In the genomic region with DNA sequence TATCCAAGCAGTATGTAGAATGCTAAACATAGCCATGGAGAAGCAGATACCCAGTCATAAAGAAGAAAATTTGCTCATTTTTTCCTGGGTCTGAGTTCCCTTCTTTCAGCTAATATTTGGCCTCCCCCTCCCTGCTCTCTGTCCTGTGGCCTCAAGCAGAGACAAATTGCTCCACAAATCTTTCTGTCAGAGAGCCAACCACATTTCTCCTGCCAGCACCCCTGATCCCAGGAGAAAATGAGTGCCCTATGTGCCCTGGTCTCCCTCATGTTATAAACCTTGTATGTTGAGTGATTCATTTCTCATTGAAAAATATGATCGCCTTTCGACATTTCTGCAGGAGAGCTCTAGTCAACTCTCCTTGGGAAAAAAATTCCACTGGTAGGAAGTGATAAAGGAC, we compare ENCODE assay signal across 20 cellular contexts.
DNase-seq lines count a peak whose midpoint lies in the region; ATAC-seq, FAIRE-seq and TF ChIP-seq lines count a peak whose summit lies in the region.
"Had no signal": no experiment of that assay in that cellular context is flagged by ENCODE, and none has a peak within 500 bp of the region (broad histone marks: within the 10 kb centered on the region; RNA-seq: fewer than 3 reads in every experiment).

No MANE protein-coding gene starts in this region.

- H4K20me1 ChIP-seq in smooth muscle cell (ENCODE audit: low read depth), result no peaks in the 10 kb centered on the region

- no peak overlapping the region for H3K9ac ChIP-seq in smooth muscle cell (ENCODE audit: low read depth)

- H3K36me3 ChIP-seq in smooth muscle cell (ENCODE audit: low read depth), result no peaks in the 10 kb centered on the region

- intact Hi-C loops in activated CD4-positive, alpha-beta T cell treated with anti-CD3 and anti-CD28 coated beads, Interleukin-2, amount 10 ng/mL, durations not matched to agents 24 days and 14 days (cut with micrococcal nuclease), result no loop called here
- intact Hi-C loops in activated CD4-positive, alpha-beta T cell treated with anti-CD3 and anti-CD28 coated beads for 36 hours (cut with DNase I, micrococcal nuclease), result loop anchor here in 1 of 2 experiments (10.0 kb wide), 1 partner anchor 785 kb away; no protein-coding TSS in a partner anchor

- 100% methylated on average over 2 of the region's 2 CpGs for WGBS in smooth muscle cell (ENCODE audit: low lambda C conversion rate)

- H3K4me2 ChIP-seq in smooth muscle cell, result peak overlapping the region; percentile 71

- H3K27ac Mint-ChIP-seq in activated CD4-positive, alpha-beta T cell treated with anti-CD3 and anti-CD28 coated beads, Interleukin-2, amount 10 ng/mL, durations not matched to agents 24 days and 14 days, result peak overlapping the region; percentile 26
- no peak overlapping the region for H3K27ac Mint-ChIP-seq in activated CD4-positive, alpha-beta T cell treated with anti-CD3 and anti-CD28 coated beads for 36 hours
- H3K27ac Mint-ChIP-seq: dendritic cell treated with granulocyte-macrophage colony-stimulating factor and Interleukin-4, amounts not matched to agents 40 ng/mL and 50 ng/mL, for 4 days had no signal

- H3K79me2 ChIP-seq in smooth muscle cell (ENCODE audit: low read depth), result no peaks in the 10 kb centered on the region

- peaks cover 11% of the 10 kb centered on the region for H3K4me1 ChIP-seq in smooth muscle cell (ENCODE audit: low read depth)
- H3K4me1 ChIP-seq: body of pancreas had no signal

- H3K4me3 ChIP-seq in smooth muscle cell, result no peak overlapping the region
- H3K4me3 ChIP-seq: A549, body of pancreas, heart right ventricle had no signal

- TF ChIP-seq CTCF in VCaP (conservative IDR thresholded peaks at IDR 0.05), result no peak
- TF ChIP-seq CTCF in smooth muscle cell (IDR thresholded peaks at IDR 0.05; ENCODE audit: borderline replicate concordance, insufficient read depth, poor library complexity, severe bottlenecking), result no peak

- H3K27me3 ChIP-seq in smooth muscle cell (ENCODE audit: low read depth), result no peaks in the 10 kb centered on the region
- H3K27me3 ChIP-seq: body of pancreas had no signal

- no peak overlapping the region for H2AFZ ChIP-seq in smooth muscle cell (ENCODE audit: low read depth)

- H3K9me3 ChIP-seq in smooth muscle cell (replicated peaks; ENCODE audit: low read depth), result no peaks in the 10 kb centered on the region
- H3K9me3 ChIP-seq: A549, body of pancreas, heart right ventricle had no signal

- ATAC-seq in activated CD4-positive, alpha-beta T cell treated with anti-CD3 and anti-CD28 coated beads for 36 hours, result no peak
- ATAC-seq in HG03139 (IDR thresholded peaks at IDR 0.05; ENCODE audit: unreplicated experiment), result no peak
- no peak for ATAC-seq in HG03196 (IDR thresholded peaks at IDR 0.05; ENCODE audit: unreplicated experiment)
- ATAC-seq: body of pancreas, esophagus mucosa, heart right ventricle, Right ventricle myocardium inferior had no signal

- CTCF ChIA-PET in activated CD4-positive, alpha-beta T cell treated with anti-CD3 and anti-CD28 coated beads for 36 hours (lab: Charles Lee), result interaction anchor here (0.6 to 2.8 kb wide), 7 partner anchors 9 to 185 kb away, joined by 3 to 10 read pairs (median 3); no protein-coding TSS in a partner anchor

- H3K27ac ChIP-seq in VCaP (peak overlapping the region; percentile 76; the same call in 1 of the 2 replicates), smooth muscle cell (ENCODE audit: low read depth) (peak overlapping the region; percentile 77)
- H3K27ac ChIP-seq: body of pancreas, heart right ventricle had no signal

- H3F3A ChIP-seq in smooth muscle cell (ENCODE audit: low read depth), result peaks cover 17% of the 10 kb centered on the region

- peaks cover 46% of the 10 kb centered on the region for H3K4me1 Mint-ChIP-seq in activated CD4-positive, alpha-beta T cell treated with anti-CD3 and anti-CD28 coated beads, Interleukin-2, amount 10 ng/mL, durations not matched to agents 24 days and 14 days
- H3K4me1 Mint-ChIP-seq in activated CD4-positive, alpha-beta T cell treated with anti-CD3 and anti-CD28 coated beads for 36 hours, result peaks cover 31% of the 10 kb centered on the region

- no peak overlapping the region for H3K4me3 Mint-ChIP-seq in activated CD4-positive, alpha-beta T cell treated with anti-CD3 and anti-CD28 coated beads, Interleukin-2, amount 10 ng/mL, durations not matched to agents 24 days and 14 days
- H3K4me3 Mint-ChIP-seq in activated CD4-positive, alpha-beta T cell treated with anti-CD3 and anti-CD28 coated beads for 36 hours, result no peak overlapping the region
- H3K4me3 Mint-ChIP-seq: dendritic cell treated with granulocyte-macrophage colony-stimulating factor and Interleukin-4, amounts not matched to agents 40 ng/mL and 50 ng/mL, for 4 days; nephron; stimulated activated naive CD8-positive, alpha-beta T cell treated with anti-CD3 and anti-CD28 coated beads, Interleukin-15, Interleukin-2, amounts not matched to agents 100 ng/mL and 50 ng/mL, for 24 hours had no signal

- no peak for FAIRE-seq in frontal cortex (lab: Jason Lieb, UNC)
- FAIRE-seq: A549 had no signal

- H3K36me3 Mint-ChIP-seq in activated CD4-positive, alpha-beta T cell treated with anti-CD3 and anti-CD28 coated beads, Interleukin-2, amount 10 ng/mL, durations not matched to agents 24 days and 14 days (ENCODE audit: low read depth), result no peaks in the 10 kb centered on the region
- no peaks in the 10 kb centered on the region for H3K36me3 Mint-ChIP-seq in activated CD4-positive, alpha-beta T cell treated with anti-CD3 and anti-CD28 coated beads for 36 hours (ENCODE audit: low read depth)

- POLR2A ChIA-PET in activated CD4-positive, alpha-beta T cell treated with anti-CD3 and anti-CD28 coated beads for 36 hours (lab: Charles Lee), result interaction anchor here (1.0 to 1.7 kb wide), 2 partner anchors 9 to 818 kb away, joined by 3 to 9 read pairs; no protein-coding TSS in a partner anchor

- no peaks in the 10 kb centered on the region for H3K27me3 Mint-ChIP-seq in activated CD4-positive, alpha-beta T cell treated with anti-CD3 and anti-CD28 coated beads, Interleukin-2, amount 10 ng/mL, durations not matched to agents 24 days and 14 days
- no peaks in the 10 kb centered on the region for H3K27me3 Mint-ChIP-seq in activated CD4-positive, alpha-beta T cell treated with anti-CD3 and anti-CD28 coated beads for 36 hours

- DNase-seq in activated CD4-positive, alpha-beta T cell treated with anti-CD3 and anti-CD28 coated beads, Interleukin-2, amount 10 ng/mL, durations not matched to agents 24 days and 14 days, result no peak
- DNase-seq in activated CD4-positive, alpha-beta T cell treated with anti-CD3 and anti-CD28 coated beads for 36 hours, result no peak
- DNase-seq in fibroblast of gingiva (ENCODE audit: low read depth), result peak; percentile 35
- DNase-seq in smooth muscle cell (lab: John Stamatoyannopoulos, UW; ENCODE audit: unreplicated experiment), result no peak
- no peak for DNase-seq in frontal cortex (ENCODE audit: low spot score in 2 of 2)
- DNase-seq: activated naive CD4-positive, alpha-beta T cell treated with anti-CD3 and anti-CD28 coated beads, Interleukin-2, amount 50 U/mL, for 16 hours; body of pancreas; DND-41; heart right ventricle; Kasumi-1; NCI-H1436 had no signal

- H3K9me3 Mint-ChIP-seq in activated CD4-positive, alpha-beta T cell treated with anti-CD3 and anti-CD28 coated beads, Interleukin-2, amount 10 ng/mL, durations not matched to agents 24 days and 14 days, result no peaks in the 10 kb centered on the region
- no peaks in the 10 kb centered on the region for H3K9me3 Mint-ChIP-seq in activated CD4-positive, alpha-beta T cell treated with anti-CD3 and anti-CD28 coated beads for 36 hours (ENCODE audit: low read depth)
- H3K9me3 Mint-ChIP-seq: dendritic cell treated with granulocyte-macrophage colony-stimulating factor and Interleukin-4, amounts not matched to agents 40 ng/mL and 50 ng/mL, for 4 days; nephron; stimulated activated naive CD8-positive, alpha-beta T cell treated with anti-CD3 and anti-CD28 coated beads, Interleukin-15, Interleukin-2, amounts not matched to agents 100 ng/mL and 50 ng/mL, for 24 hours had no signal
